ENCODE assay signal across 23 cellular contexts in genomic region chr4:53582194-53582593, GRCh38. TPM values are rescaled to one million over a fixed set of nuclear protein-coding genes. Genes with fewer than 3 reads are reported as not detected.
"Had no signal": no experiment of that assay in that cellular context is flagged by ENCODE, and none has a peak within 500 bp of the region (broad histone marks: within the 10 kb centered on the region; RNA-seq: fewer than 3 reads in every experiment).

No MANE protein-coding gene starts in this region.

- H3K9ac ChIP-seq: SK-N-SH had no signal

- H3K4me2 ChIP-seq: SK-N-SH had no signal

- H3K36me3 ChIP-seq: adrenal gland, MG63, Peyer's patch, SJCRH30 had no signal

- H3K27me3 ChIP-seq: adrenal gland, MG63, Peyer's patch, SJCRH30 had no signal

- H3K4me1 ChIP-seq: adrenal gland had no signal

- H3K27ac ChIP-seq: adrenal gland, Peyer's patch, RWPE1, SJCRH30 had no signal

- FAIRE-seq: bronchial epithelial cell had no signal

- H3K9me3 ChIP-seq: adrenal gland, Peyer's patch, SJCRH30, SK-N-SH had no signal

- DNase-seq: activated CD4-positive, alpha-beta T cell treated with anti-CD3 and anti-CD28 coated beads for 4 hours; activated CD8-positive, alpha-beta memory T cell treated with anti-CD3 and anti-CD28 coated beads, Interleukin-2, amount 50 U/mL, for 4 hours; activated CD8-positive, alpha-beta T cell treated with anti-CD3 and anti-CD28 coated beads for 36 hours; activated naive CD4-positive, alpha-beta T cell treated with anti-CD3 and anti-CD28 coated beads, Interleukin-2, amount 50 U/mL, for 16 hours; activated naive CD8-positive, alpha-beta T cell treated with anti-CD3 and anti-CD28 coated beads, Interleukin-2, amount 10 ng/mL, durations not matched to agents 7 days and 5 days; activated T-cell treated with anti-CD3 and anti-CD28 coated beads, Interleukin-2, amount 50 U/mL, for 72 hours; adrenal gland; anterior cingulate cortex; MG63; MV-4-11; NCI-H1092 treated with DMSO at 0.1 percent for 48 hours; NCI-H1417 treated with DMSO at 0.1 percent for 48 hours; NCI-H1694; NCI-H2029; NCI-H2107; NCI-H510A treated with DMSO at 0.1 percent for 48 hours; Peyer's patch; Right ventricle myocardium superior; SJCRH30; SK-N-SH had no signal

- ATAC-seq: activated CD4-positive, CD25-positive, alpha-beta regulatory T cell treated with anti-CD3 and anti-CD28 coated beads, Interleukin-2, amount 50 U/mL, for 24 hours; activated CD8-positive, alpha-beta T cell treated with anti-CD3 and anti-CD28 coated beads for 36 hours; activated T-cell treated with anti-CD3 and anti-CD28 coated beads, Interleukin-2, amount 50 U/mL, for 72 hours had no signal

- H3K4me3 ChIP-seq: adrenal gland, MG63, Peyer's patch, SJCRH30 had no signal

RNA-seq across cellular contexts. Expression of gene LNX1, which starts 9.1 kb away (rescaled TPM):
- total RNA-seq: activated CD8-positive, alpha-beta T cell treated with anti-CD3 and anti-CD28 coated beads for 36 hours; activated naive CD8-positive, alpha-beta T cell treated with anti-CD3 and anti-CD28 coated beads, Interleukin-2, amount 10 ng/mL, durations not matched to agents 7 days and 5 days had no signal
